Comparison of ENCODE assay signal across 20 cellular contexts in genomic region chr5:63220244-63220643, GRCh38.
DNase-seq lines count a peak whose midpoint lies in the region; ATAC-seq and TF ChIP-seq lines count a peak whose summit lies in the region.
"Had no signal": no experiment of that assay in that cellular context is flagged by ENCODE, and none has a peak within 500 bp of the region (broad histone marks: within the 10 kb centered on the region; RNA-seq: fewer than 3 reads in every experiment).

No MANE protein-coding gene starts in this region.

- H3K27ac ChIP-seq in left lung (no peak overlapping the region), lung (ENCODE audit: low read depth in 1 of 2, low read length in 1 of 2) (no peak overlapping the region), upper lobe of right lung (no peak overlapping the region), PC-3 (ENCODE audit: low read length) (no peak overlapping the region)
- H3K27ac ChIP-seq: 22Rv1; A549; BLaER1 treated with 17β-estradiol and CSF1 and Interleukin-3, amounts not matched to agents 10 nM and 100 nM; C4-2B had no signal

- no peaks in the 10 kb centered on the region for H4K20me1 ChIP-seq in PC-3 (ENCODE audit: low read length)
- H4K20me1 ChIP-seq: BLaER1 treated with 17β-estradiol and CSF1 and Interleukin-3, amounts not matched to agents 10 nM and 100 nM had no signal

- H3K4me2 ChIP-seq in PC-3 (ENCODE audit: low read length): no peak overlapping the region
- H3K4me2 ChIP-seq: A549; BLaER1 treated with 17β-estradiol and CSF1 and Interleukin-3, amounts not matched to agents 10 nM and 100 nM had no signal

- POLR2A ChIA-PET in PC-3 (lab: Charles Lee; ENCODE audit: unreplicated experiment): no interaction called here

- H3K9me2 ChIP-seq in PC-3 (replicated peaks; ENCODE audit: low read length): no peaks in the 10 kb centered on the region

- H3K9ac ChIP-seq in PC-3 (ENCODE audit: low read length): no peak overlapping the region
- H3K9ac ChIP-seq: BLaER1 treated with 17β-estradiol and CSF1 and Interleukin-3, amounts not matched to agents 10 nM and 100 nM had no signal

- no peak for DNase-seq in left lung
- no peak for DNase-seq in lung (ENCODE audit: low spot score)
- no peak for DNase-seq in upper lobe of right lung
- no peak for DNase-seq in PC-3
- no peak for DNase-seq in NCI-H1436 (lab: John Stamatoyannopoulos, UW)
- DNase-seq: AML-193; CD4-positive, alpha-beta T cell; CD8-positive, alpha-beta T cell; DMS 273 treated with DMSO at 0.1 percent for 48 hours; DMS153; DMS53; DMS79; DND-41; EL; GDM1 had no signal

- ATAC-seq in left lung: peak; percentile 89
- ATAC-seq in lung (ENCODE audit: insufficient read depth, low FRiP score): peak; percentile 61
- peak; percentile 79 for ATAC-seq in upper lobe of right lung
- no peak for ATAC-seq in PC-3
- ATAC-seq: A549; CD8-positive, alpha-beta T cell; GM12878 had no signal

- no peak for TF ChIP-seq CTCF in left lung (IDR thresholded peaks at IDR 0.05)
- no peak for TF ChIP-seq CTCF in lung (IDR thresholded peaks at IDR 0.05; ENCODE audit: control extremely low read depth, extremely low read depth)
- TF ChIP-seq CTCF in upper lobe of right lung (IDR thresholded peaks at IDR 0.05): no peak
- TF ChIP-seq CTCF in PC-3 (conservative IDR thresholded peaks at IDR 0.05; ENCODE audit: low read depth, low read length): no peak

- H3K27me3 ChIP-seq in left lung (no peaks in the 10 kb centered on the region), lung (ENCODE audit: control insufficient read depth, insufficient read depth) (no peaks in the 10 kb centered on the region), upper lobe of right lung (no peaks in the 10 kb centered on the region), PC-3 (ENCODE audit: low read length) (no peaks in the 10 kb centered on the region)
- H3K27me3 ChIP-seq: BLaER1 treated with 17β-estradiol and CSF1 and Interleukin-3, amounts not matched to agents 10 nM and 100 nM had no signal

- WGBS in lung, 2 donors: 50 to 67% methylated on average over 1 of the region's 1 CpG

- no peak overlapping the region for H3K4me3 ChIP-seq in left lung
- no peak overlapping the region for H3K4me3 ChIP-seq in lung
- H3K4me3 ChIP-seq in upper lobe of right lung: no peak overlapping the region
- no peak overlapping the region for H3K4me3 ChIP-seq in PC-3 (ENCODE audit: low read length)
- H3K4me3 ChIP-seq: A549; BLaER1 treated with 17β-estradiol and CSF1 and Interleukin-3, amounts not matched to agents 10 nM and 100 nM; GM12878 had no signal

- no peaks in the 10 kb centered on the region for H3K36me3 ChIP-seq in left lung
- H3K36me3 ChIP-seq in lung (ENCODE audit: control insufficient read depth in 2 of 2, insufficient read depth in 2 of 2, low read length in 2 of 2): no peaks in the 10 kb centered on the region
- no peaks in the 10 kb centered on the region for H3K36me3 ChIP-seq in upper lobe of right lung
- H3K36me3 ChIP-seq in PC-3 (ENCODE audit: low read depth, low read length): no peaks in the 10 kb centered on the region
- H3K36me3 ChIP-seq: BLaER1 treated with 17β-estradiol and CSF1 and Interleukin-3, amounts not matched to agents 10 nM and 100 nM had no signal

- CTCF ChIA-PET in PC-3 (lab: Charles Lee): no interaction called here

- H2AFZ ChIP-seq in PC-3 (ENCODE audit: low read length): no peak overlapping the region

- H3K9me3 ChIP-seq in left lung (no peaks in the 10 kb centered on the region), lung (ENCODE audit: control insufficient read depth in 2 of 2, insufficient read depth in 1 of 2, low read length in 1 of 2) (no peaks in the 10 kb centered on the region), upper lobe of right lung (no peaks in the 10 kb centered on the region), PC-3 (ENCODE audit: low read length) (no peaks in the 10 kb centered on the region)
- H3K9me3 ChIP-seq: A549 had no signal

- intact Hi-C loops in left lung (cut with DNase I): no loop called here
- intact Hi-C loops in upper lobe of right lung (cut with DNase I): no loop called here
- intact Hi-C loops in PC-3 (cut with micrococcal nuclease): no loop called here

- no TSS peak for BruUV-seq in PC-3 (replicated peaks; lab: Mats Ljungman, UMichigan)

- H3K79me2 ChIP-seq in PC-3 (ENCODE audit: low read length): no peaks in the 10 kb centered on the region

- H3K4me1 ChIP-seq in left lung (no peaks in the 10 kb centered on the region), lung (ENCODE audit: control insufficient read depth in 2 of 2, insufficient read depth in 2 of 2, low read length in 2 of 2) (no peaks in the 10 kb centered on the region), upper lobe of right lung (no peaks in the 10 kb centered on the region), PC-3 (ENCODE audit: insufficient read depth, low read length) (no peaks in the 10 kb centered on the region; the same call in 1 of the 2 replicates)
- H3K4me1 ChIP-seq: A549; BLaER1 treated with 17β-estradiol and CSF1 and Interleukin-3, amounts not matched to agents 10 nM and 100 nM had no signal

- no peaks in the 10 kb centered on the region for H3F3A ChIP-seq in PC-3 (ENCODE audit: low read length, unreplicated experiment)
